Comparison of ENCODE assay signal across 30 cellular contexts in the genomic region with DNA sequence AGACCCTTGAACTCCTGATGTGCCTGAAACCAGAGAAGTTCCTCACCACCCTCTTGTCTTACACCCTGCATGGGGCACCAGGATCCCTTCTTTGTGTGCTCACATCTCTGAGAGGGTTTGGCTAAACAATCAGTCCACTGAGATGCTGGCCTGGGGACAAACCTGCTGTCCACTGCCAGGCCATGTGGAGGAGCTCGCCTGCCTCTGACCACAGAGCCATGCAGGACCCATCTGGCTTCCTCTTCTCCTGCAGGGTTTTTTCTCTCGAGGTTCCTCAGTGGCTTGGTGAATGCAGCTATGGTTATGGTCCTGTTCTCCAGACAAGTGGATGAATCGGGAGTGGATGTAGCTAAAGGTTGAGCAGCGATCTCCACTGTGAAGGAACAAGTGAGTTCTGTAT. TPM values are rescaled to one million over a fixed set of nuclear protein-coding genes. Genes with fewer than 3 reads are reported as not detected.
DNase-seq lines count a peak whose midpoint lies in the region; ATAC-seq and TF ChIP-seq lines count a peak whose summit lies in the region.
"Had no signal": no experiment of that assay in that cellular context is flagged by ENCODE, and none has a peak within 500 bp of the region (broad histone marks: within the 10 kb centered on the region; RNA-seq: fewer than 3 reads in every experiment).

No MANE protein-coding gene starts in this region.

- H2BK120ac ChIP-seq in neuronal stem cell (ENCODE audit: low read depth, low read length) = no peak overlapping the region

- no CpG with 5 or more reads among the region's 4 CpGs for WGBS in neuronal stem cell (ENCODE audit: extremely low coverage in 2 of 2, insufficient read length in 2 of 2, insufficient replicate concordance in 1 of 2), 2 donors

- H3K4me1 ChIP-seq in neuronal stem cell (ENCODE audit: control insufficient read depth in 2 of 2, insufficient read depth in 1 of 2, low read depth in 1 of 2, low read length in 2 of 2) (peaks cover 9 to 10% of the 10 kb centered on the region in 2 donors), right atrium auricular region (no peaks in the 10 kb centered on the region)
- H3K4me1 ChIP-seq: prostate gland, transverse colon had no signal

- no peak for ATAC-seq in HG02642 (IDR thresholded peaks at IDR 0.05; ENCODE audit: poor library complexity, unreplicated experiment)
- ATAC-seq: HCT116, PC-3 had no signal

- H3K36me3 Mint-ChIP-seq in chondrocyte (ENCODE audit: low read depth) = no peaks in the 10 kb centered on the region
- H3K36me3 Mint-ChIP-seq: activated naive CD8-positive, alpha-beta T cell treated with anti-CD3 and anti-CD28 coated beads for 36 hours; CD14-positive monocyte; neural progenitor cell had no signal

- H3K27me3 ChIP-seq in neuronal stem cell (ENCODE audit: control insufficient read depth in 3 of 3, insufficient read depth in 3 of 3, low read depth in 1 of 3, low read length in 3 of 3) (no peaks in the 10 kb centered on the region), right atrium auricular region (no peaks in the 10 kb centered on the region)
- H3K27me3 ChIP-seq: dorsolateral prefrontal cortex, transverse colon had no signal

- peaks cover 34% of the 10 kb centered on the region for H3K4me1 Mint-ChIP-seq in chondrocyte (ENCODE audit: low read depth)
- H3K4me1 Mint-ChIP-seq: CD14-positive monocyte had no signal

- no peak overlapping the region for H3K14ac ChIP-seq in neuronal stem cell (ENCODE audit: low read length)

- H2BK5ac ChIP-seq in neuronal stem cell (ENCODE audit: low read length) = no peak overlapping the region

- H3K9me3 ChIP-seq in neuronal stem cell (replicated peaks in 1 of 2; ENCODE audit: control insufficient read depth in 2 of 2, insufficient read depth in 1 of 2, low read depth in 1 of 2, low read length in 2 of 2) (peaks cover 2 to 5% of the 10 kb centered on the region in 2 donors), right atrium auricular region (peaks cover 0 to 5% of the 10 kb centered on the region in 2 donors)
- H3K9me3 ChIP-seq: prostate gland, transverse colon had no signal

- H3K36me3 ChIP-seq in neuronal stem cell (replicated peaks in 1 of 2; ENCODE audit: control insufficient read depth in 2 of 2, insufficient read depth in 2 of 2, low read length in 2 of 2) = no peaks in the 10 kb centered on the region
- H3K36me3 ChIP-seq in right atrium auricular region = no peaks in the 10 kb centered on the region
- H3K36me3 ChIP-seq: neural progenitor cell, prostate gland, transverse colon had no signal

- no peak overlapping the region for H2AK5ac ChIP-seq in neuronal stem cell (ENCODE audit: low read depth, low read length)

- no peak overlapping the region for H3K27ac Mint-ChIP-seq in chondrocyte (ENCODE audit: unreplicated experiment)
- H3K27ac Mint-ChIP-seq: activated naive CD8-positive, alpha-beta T cell treated with anti-CD3 and anti-CD28 coated beads for 36 hours; CD14-positive monocyte had no signal

- no peak overlapping the region for H4K8ac ChIP-seq in neuronal stem cell (ENCODE audit: low read depth, low read length)

- no peaks in the 10 kb centered on the region for H3K27me3 Mint-ChIP-seq in chondrocyte (ENCODE audit: low read depth)
- H3K27me3 Mint-ChIP-seq: activated naive CD8-positive, alpha-beta T cell treated with anti-CD3 and anti-CD28 coated beads for 36 hours had no signal

- no peak overlapping the region for H3K4me2 ChIP-seq in neuronal stem cell (ENCODE audit: insufficient read depth, low read length, poor library complexity, severe bottlenecking)
- H3K4me2 ChIP-seq: neural progenitor cell had no signal

- H3K4ac ChIP-seq in neuronal stem cell (ENCODE audit: low read length) = no peak overlapping the region

- TF ChIP-seq CTCF in AG09319 (IDR thresholded peaks at IDR 0.05; ENCODE audit: low read depth, low read length) = peak; percentile 45
- peak; percentile 35 for TF ChIP-seq CTCF in chondrocyte (IDR thresholded peaks at IDR 0.05)
- TF ChIP-seq CTCF in right atrium auricular region (IDR thresholded peaks at IDR 0.05) = no peak

- H3K23ac ChIP-seq in neuronal stem cell (ENCODE audit: low read depth, low read length, poor library complexity) = no peak overlapping the region

- H3K18ac ChIP-seq in neuronal stem cell (ENCODE audit: low read length) = peak overlapping the region; percentile 30

- H3K4me3 ChIP-seq in neuronal stem cell (ENCODE audit: low read length in 2 of 2) = no peak overlapping the region
- no peak overlapping the region for H3K4me3 ChIP-seq in right atrium auricular region
- H3K4me3 ChIP-seq: dorsolateral prefrontal cortex, neural progenitor cell, prostate gland, skin epidermis, transverse colon had no signal

- no peak overlapping the region for H3K4me3 Mint-ChIP-seq in chondrocyte (ENCODE audit: unreplicated experiment)
- H3K4me3 Mint-ChIP-seq: activated naive CD8-positive, alpha-beta T cell treated with anti-CD3 and anti-CD28 coated beads for 36 hours; CD14-positive monocyte; neural progenitor cell had no signal

- no peak overlapping the region for H3K9ac ChIP-seq in neuronal stem cell (ENCODE audit: low read depth, low read length, poor library complexity)
- H3K9ac ChIP-seq: neural progenitor cell had no signal

- DNase-seq in AG09319 (ENCODE audit: extremely low read depth, low read depth) (no peak), M059J (ENCODE audit: low read depth) (peak; percentile 18), chondrocyte (ENCODE audit: low spot score) (no peak), neuronal stem cell (ENCODE audit: low spot score) (no peak), right atrium auricular region (ENCODE audit: low spot score) (no peak), NCI-H510A treated with DMSO at 0.1 percent for 48 hours (lab: John Stamatoyannopoulos, UW) (no peak)
- DNase-seq in activated CD4-positive, CD25-positive, alpha-beta regulatory T cell (lab: John Stamatoyannopoulos, UW) = no peak
- DNase-seq: activated CD4-positive, alpha-beta T cell treated with anti-CD3 and anti-CD28 coated beads for 48 hours; activated effector memory CD4-positive, alpha-beta T cell treated with anti-CD3 and anti-CD28 coated beads, Interleukin-2, amount 50 U/mL, for 16 hours; activated naive CD8-positive, alpha-beta T cell treated with anti-CD3 and anti-CD28 coated beads for 36 hours; activated T-cell treated with anti-CD3 and anti-CD28 coated beads, Interleukin-2, amount 50 U/mL, for 1 hour; aorta; dorsolateral prefrontal cortex; head of caudate nucleus; KG1; NCI-H146; NCI-H446 treated with DMSO at 0.1 percent for 48 hours; PC-3; SHP77 treated with DMSO at 0.1 percent for 48 hours; stimulated activated CD4-positive, alpha-beta T cell treated with anti-CD3 and anti-CD28 coated beads, Interleukin-2, amount 100 ng/mL, for 24 hours; transverse colon had no signal

- H2BK12ac ChIP-seq in neuronal stem cell (ENCODE audit: low read length) = no peak overlapping the region

- H2BK15ac ChIP-seq in neuronal stem cell (ENCODE audit: low read length) = no peak overlapping the region

- peaks cover 8% of the 10 kb centered on the region for H3K9me3 Mint-ChIP-seq in chondrocyte (ENCODE audit: low read depth)
- H3K9me3 Mint-ChIP-seq: activated naive CD8-positive, alpha-beta T cell treated with anti-CD3 and anti-CD28 coated beads for 36 hours had no signal

- H3K27ac ChIP-seq in neuronal stem cell (replicated peaks; ENCODE audit: low read length) (no peak overlapping the region), right atrium auricular region (no peak overlapping the region)
- H3K27ac ChIP-seq: dorsolateral prefrontal cortex, neural progenitor cell, prostate gland, skin epidermis, transverse colon, VCaP had no signal

- no peaks in the 10 kb centered on the region for H3K79me1 ChIP-seq in neuronal stem cell (ENCODE audit: low read depth, low read length)

- H2AFZ ChIP-seq in neuronal stem cell (ENCODE audit: low read length) = no peak overlapping the region
- H2AFZ ChIP-seq: neural progenitor cell had no signal

- no peak overlapping the region for H4K91ac ChIP-seq in neuronal stem cell (ENCODE audit: low read depth, low read length, poor library complexity)

RNA-seq across cellular contexts. Expression of gene MEDAG, which starts 49.1 kb away (rescaled TPM):
- total RNA-seq in M059J (2014; rRNA removed; shearing (Covaris generic)) = 0.07 and 0.12 TPM in 2 replicates
- total RNA-seq in chondrocyte = 2.8 to 21.0 TPM (median 19.0 TPM) in 3 replicates
- polyA plus RNA-seq in neuronal stem cell (2013, experiment 1 of 2) = 0.31 TPM
- polyA plus RNA-seq in neuronal stem cell (2013, experiment 2 of 2) = 0.18 TPM
- 10 to 100 TPM; 37.4 to 42.4 TPM for total RNA-seq in right atrium auricular region
- total RNA-seq: activated CD8-positive, alpha-beta memory T cell treated with anti-CD3 and anti-CD28 coated beads for 36 hours; activated naive CD8-positive, alpha-beta T cell treated with anti-CD3 and anti-CD28 coated beads for 36 hours; HT1080; PC-3 had no signal
- polyA plus RNA-seq: CD14-positive monocyte had no signal

Comparison
In these comparisons a context has a peak if more than half of its experiments do, and no peak if none do; other contexts are left out.
1. CTCF ChIP-seq: peak in AG09319 (single experiment) and chondrocyte (single experiment); none in right atrium auricular region (0 of 2).